ENCODE assay signal across 1 cellular context in genomic region chr1:205631727-205632373, GRCh38.
TF ChIP-seq lines count a peak whose summit lies in the region.

Gene ELK4 (minus strand): TSS chr1:205632011. CDS start chr1:205623882, 8,129 bp downstream.

TF ChIP-seq in HEK293, 187 proteins besides CTCF, POLR2A, EP300 and RAD21 (continued from another document):
- TF ChIP-seq ZNF580 (tag by site-specific recombination; IDR thresholded peaks at IDR 0.05) = 0 out of 2 replicates have a peak, but pooled peaks have one; percentile 48
- no peak for TF ChIP-seq OSR2 (tag by site-specific recombination; IDR thresholded peaks at IDR 0.05)
- no peak for TF ChIP-seq BCL11A (tag by site-specific recombination; IDR thresholded peaks at IDR 0.05; ENCODE audit: low read depth)
- TF ChIP-seq ZNF366 (tag by site-specific recombination; conservative IDR thresholded peaks at IDR 0.05) = no peak
- no peak for TF ChIP-seq ZSCAN16 (tag by site-specific recombination; IDR thresholded peaks at IDR 0.05)
- peak; percentile 39; the same call in 1 of the 2 replicates for TF ChIP-seq KLF7 (tag by site-specific recombination; IDR thresholded peaks at IDR 0.05; ENCODE audit: borderline replicate concordance)
- TF ChIP-seq ZNF747 (tag by site-specific recombination; IDR thresholded peaks at IDR 0.05) = no peak
- no peak for TF ChIP-seq ZNF146 (tag by site-specific recombination; IDR thresholded peaks at IDR 0.05)
- peak; percentile 72 for TF ChIP-seq ZBTB21 (tag by site-specific recombination; IDR thresholded peaks at IDR 0.05)
- TF ChIP-seq PATZ1 (tag by site-specific recombination; IDR thresholded peaks at IDR 0.05) = peak; percentile 88
- no peak for TF ChIP-seq ZNF148 (tag by site-specific recombination; IDR thresholded peaks at IDR 0.05; ENCODE audit: borderline replicate concordance)
- no peak for TF ChIP-seq ZNF132 (tag by site-specific recombination; IDR thresholded peaks at IDR 0.05; ENCODE audit: borderline replicate concordance)
- no peak for TF ChIP-seq BCL6B (tag by site-specific recombination; IDR thresholded peaks at IDR 0.05)
- peak; percentile 74; the same call in 1 of the 2 replicates for TF ChIP-seq ZBTB7A (tag by site-specific recombination; IDR thresholded peaks at IDR 0.05; ENCODE audit: low read depth)
- TF ChIP-seq ZNF133 (tag by site-specific recombination; IDR thresholded peaks at IDR 0.05) = no peak
- no peak for TF ChIP-seq ZNF596 (tag by site-specific recombination; IDR thresholded peaks at IDR 0.05)
- no peak; the same call in 1 of the 2 replicates for TF ChIP-seq ZNF513 (tag by site-specific recombination; IDR thresholded peaks at IDR 0.05)
- peak; percentile 72; the same call in 1 of the 2 replicates for TF ChIP-seq ZSCAN23 (tag by site-specific recombination; IDR thresholded peaks at IDR 0.05)
- TF ChIP-seq ZNF2 (tag by site-specific recombination; IDR thresholded peaks at IDR 0.05) = peak; percentile 94
- no peak for TF ChIP-seq ZNF292 (tag by site-specific recombination; IDR thresholded peaks at IDR 0.05; ENCODE audit: borderline replicate concordance, low read depth)
- no peak for TF ChIP-seq ZNF341 (tag by site-specific recombination; IDR thresholded peaks at IDR 0.05; ENCODE audit: low read depth)
- TF ChIP-seq MEIS1 (CRISPR knock-in tag; IDR thresholded peaks at IDR 0.05; ENCODE audit: borderline replicate concordance) = no peak
- TF ChIP-seq WT1 (tag by site-specific recombination; IDR thresholded peaks at IDR 0.05) = peak; percentile 46; the same call in 1 of the 2 replicates
- no peak for TF ChIP-seq ZNF555 (tag by site-specific recombination; conservative IDR thresholded peaks at IDR 0.05)
- peak; percentile 61; the same call in 1 of the 2 replicates for TF ChIP-seq ZBTB20 (tag by site-specific recombination; IDR thresholded peaks at IDR 0.05)
- no peak for TF ChIP-seq ZNF350 (tag by site-specific recombination; IDR thresholded peaks at IDR 0.05)
- no peak for TF ChIP-seq PBX3 (CRISPR knock-in tag; IDR thresholded peaks at IDR 0.05)
- 0 out of 2 replicates have a peak, but pooled peaks have one; percentile 18 for TF ChIP-seq ATF2 (tag by site-specific recombination; IDR thresholded peaks at IDR 0.05; ENCODE audit: low read depth)
- no peak for TF ChIP-seq ZNF707 (tag by site-specific recombination; IDR thresholded peaks at IDR 0.05)
- no peak for TF ChIP-seq ZNF416 (tag by site-specific recombination; IDR thresholded peaks at IDR 0.05)
- no peak for TF ChIP-seq ZNF670 (tag by site-specific recombination; IDR thresholded peaks at IDR 0.05; ENCODE audit: low read depth)
- TF ChIP-seq ZNF221 (tag by site-specific recombination; IDR thresholded peaks at IDR 0.05; ENCODE audit: borderline replicate concordance) = no peak
- TF ChIP-seq KLF1 (tag by site-specific recombination; IDR thresholded peaks at IDR 0.05) = peak; percentile 33; the same call in 1 of the 2 replicates
- TF ChIP-seq ZNF202 (tag by site-specific recombination; IDR thresholded peaks at IDR 0.05; ENCODE audit: borderline replicate concordance) = no peak
- TF ChIP-seq ZNF776 (tag by site-specific recombination; IDR thresholded peaks at IDR 0.05; ENCODE audit: borderline replicate concordance) = no peak
- no peak; the same call in 1 of the 2 replicates for TF ChIP-seq ELK4 (IDR thresholded peaks at IDR 0.05; ENCODE audit: borderline replicate concordance, low read depth, low read length)
- peak; percentile 87; the same call in 1 of the 2 replicates for TF ChIP-seq ZNF501 (tag by site-specific recombination; IDR thresholded peaks at IDR 0.05)
- TF ChIP-seq ZNF585B (tag by site-specific recombination; IDR thresholded peaks at IDR 0.05) = no peak
- TF ChIP-seq GLIS1 (tag by site-specific recombination; IDR thresholded peaks at IDR 0.05) = peak; percentile 81
